ENCODE assay signal across 10 cellular contexts in genomic region chr16:17367932-17368331, GRCh38.
DNase-seq lines count a peak whose midpoint lies in the region; ATAC-seq and TF ChIP-seq lines count a peak whose summit lies in the region.
"Had no signal": no experiment of that assay in that cellular context is flagged by ENCODE, and none has a peak within 500 bp of the region (broad histone marks: within the 10 kb centered on the region; RNA-seq: fewer than 3 reads in every experiment).

No MANE protein-coding gene starts in this region.

- TF ChIP-seq CTCF in progenitor cell of endocrine pancreas (IDR thresholded peaks at IDR 0.05; ENCODE audit: unreplicated experiment) = peak; percentile 19
- TF ChIP-seq CTCF in gastrocnemius medialis (IDR thresholded peaks at IDR 0.05 in 4 of 5, conservative IDR thresholded peaks at IDR 0.05 in 1 of 5) = no peak

- intact Hi-C loops in gastrocnemius medialis (cut with DNase I; ENCODE audit: low total_unique reads) = no loop called here

- H3K4me1 Mint-ChIP-seq in progenitor cell of endocrine pancreas (ENCODE audit: low read depth) = peaks cover 6% of the 10 kb centered on the region

- no peaks in the 10 kb centered on the region for H3K27me3 Mint-ChIP-seq in progenitor cell of endocrine pancreas

- no peaks in the 10 kb centered on the region for H3K36me3 Mint-ChIP-seq in progenitor cell of endocrine pancreas (ENCODE audit: insufficient read depth)

- H3K4me3 ChIP-seq in NT2/D1 (ENCODE audit: insufficient read length, low read depth) (no peak overlapping the region), gastrocnemius medialis (no peak overlapping the region)
- H3K4me3 ChIP-seq: skin epidermis, tibial nerve had no signal

- no peak overlapping the region for H3K27ac ChIP-seq in gastrocnemius medialis

- no peak overlapping the region for H3K27ac Mint-ChIP-seq in progenitor cell of endocrine pancreas

- H3K9me3 ChIP-seq in NT2/D1 (ENCODE audit: insufficient read depth, low read length) (no peaks in the 10 kb centered on the region; the same call in 1 of the 2 replicates), gastrocnemius medialis (no peaks in the 10 kb centered on the region)
- H3K9me3 ChIP-seq: tibial nerve had no signal

- no peak for TF ChIP-seq POLR2A in gastrocnemius medialis (IDR thresholded peaks at IDR 0.05)

- no peak overlapping the region for H3K4me3 Mint-ChIP-seq in progenitor cell of endocrine pancreas (ENCODE audit: low read depth)

- no peak overlapping the region for H3K9ac ChIP-seq in NT2/D1 (ENCODE audit: insufficient read length, low read depth)

- H3K4me1 ChIP-seq in NT2/D1 (ENCODE audit: insufficient read depth, insufficient read length) = peaks cover 10% of the 10 kb centered on the region
- H3K4me1 ChIP-seq in gastrocnemius medialis = peaks cover 16 to 22% of the 10 kb centered on the region in 2 donors

- H3K27me3 ChIP-seq in NT2/D1 (ENCODE audit: insufficient read depth, insufficient read length) (no peaks in the 10 kb centered on the region), gastrocnemius medialis (no peaks in the 10 kb centered on the region)
- H3K27me3 ChIP-seq: tibial nerve had no signal

- no peaks in the 10 kb centered on the region for H3K36me3 ChIP-seq in NT2/D1 (ENCODE audit: insufficient read depth, insufficient read length, low read length)
- no peaks in the 10 kb centered on the region for H3K36me3 ChIP-seq in gastrocnemius medialis
- H3K36me3 ChIP-seq: tibial nerve had no signal

- DNase-seq in ELF-1 (ENCODE audit: low read depth, low spot score) = peak; percentile 70
- DNase-seq in NT2/D1 (ENCODE audit: low read depth, low spot score) = peak; percentile 83
- DNase-seq in dermis blood vessel endothelial cell = peak; percentile 61
- DNase-seq in progenitor cell of endocrine pancreas (ENCODE audit: low spot score, unreplicated experiment) = no peak
- DNase-seq in KG1 (lab: John Stamatoyannopoulos, UW) = no peak
- DNase-seq in HCEC 1CT = no peak
- no peak for DNase-seq in gastrocnemius medialis
- DNase-seq: T-helper 9 cell had no signal

- in situ Hi-C loops in gastrocnemius medialis (cut with MboI; ENCODE audit: low sequenced_read_pairs in 4 of 4) = no loop called here

- ATAC-seq in gastrocnemius medialis = no peak

- no peaks in the 10 kb centered on the region for H3K9me3 Mint-ChIP-seq in progenitor cell of endocrine pancreas (ENCODE audit: low read depth)

Comparison
In these comparisons a context has a peak if more than half of its experiments do, and no peak if none do; other contexts are left out.
1. DNase-seq: peak in ELF-1 (single experiment), NT2/D1 (single experiment) and dermis blood vessel endothelial cell (single experiment); none in progenitor cell of endocrine pancreas (single experiment), KG1 (single experiment), HCEC 1CT (single experiment) and gastrocnemius medialis (0 of 2).